8 cellular contexts compared by ENCODE assay signal in genomic region chr10:127694580-127695193, GRCh38. TPM values are rescaled to one million over a fixed set of nuclear protein-coding genes. Genes with fewer than 3 reads are reported as not detected.
DNase-seq lines count a peak whose midpoint lies in the region; ATAC-seq and TF ChIP-seq lines count a peak whose summit lies in the region.

No MANE protein-coding gene starts in this region.

- no peaks in the 10 kb centered on the region for H3K4me1 ChIP-seq in hepatocyte (ENCODE audit: insufficient read depth)
- H3K4me1 ChIP-seq in sigmoid colon, result no peaks in the 10 kb centered on the region

- H3K79me2 ChIP-seq in hepatocyte, result no peaks in the 10 kb centered on the region

- H3K4me3 ChIP-seq in hepatocyte, result no peak overlapping the region
- no peak overlapping the region for H3K4me3 ChIP-seq in sigmoid colon

- DNase-seq in stimulated activated CD4-positive, alpha-beta T cell treated with anti-CD3 and anti-CD28 coated beads, Interleukin-12 subunit alpha, Interleukin-12 subunit beta, amount 100 ng/mL, for 24 hours (ENCODE audit: low read depth in 2 of 2), result peak; percentile 1 to 36
- no peak for DNase-seq in stimulated activated CD4-positive, alpha-beta T cell treated with anti-CD3 and anti-CD28 coated beads, Interleukin-4, amount 100 ng/mL, for 1 hour
- DNase-seq in SK-MEL-5 (ENCODE audit: low read depth, low spot score) (peak; percentile 83), hepatocyte (ENCODE audit: low spot score) (peak; percentile 57), NCI-H510A treated with DMSO at 0.1 percent for 48 hours (lab: John Stamatoyannopoulos, UW) (no peak), sigmoid colon (no peak)

- H3K27me3 ChIP-seq in hepatocyte, result peaks cover 2% of the 10 kb centered on the region
- H3K27me3 ChIP-seq in sigmoid colon, result peaks cover 0 to 6% (median 0%) of the 10 kb centered on the region in 3 donors

- ATAC-seq in HG03460 (IDR thresholded peaks at IDR 0.05; ENCODE audit: unreplicated experiment) (peak; percentile 62), HG02763 (IDR thresholded peaks at IDR 0.05; ENCODE audit: unreplicated experiment) (no peak)

- TF ChIP-seq CTCF in hepatocyte (IDR thresholded peaks at IDR 0.05; ENCODE audit: poor library complexity), result peak; percentile 44
- no peak for TF ChIP-seq CTCF in sigmoid colon (IDR thresholded peaks at IDR 0.05)

- no peak for TF ChIP-seq POLR2A in sigmoid colon (IDR thresholded peaks at IDR 0.05)

- no peaks in the 10 kb centered on the region for H3K9me2 ChIP-seq in hepatocyte (replicated peaks; ENCODE audit: insufficient read depth)

- TF ChIP-seq EP300 in sigmoid colon (IDR thresholded peaks at IDR 0.05), result no peak

- H3K27ac ChIP-seq in hepatocyte (no peak overlapping the region), sigmoid colon (no peak overlapping the region)

- intact Hi-C loops in sigmoid colon (cut with DNase I), result no loop called here

- H3K36me3 ChIP-seq in hepatocyte (replicated peaks; ENCODE audit: insufficient read depth, low read depth) (no peaks in the 10 kb centered on the region), sigmoid colon (no peaks in the 10 kb centered on the region)

- WGBS in hepatocyte (ENCODE audit: low lambda C conversion rate, missing lambda C conversion rate), result 40% methylated on average over 8 of the region's 8 CpGs
- WGBS in sigmoid colon, 2 donors, result 18 to 34% methylated on average over 8 of the region's 8 CpGs

- in situ Hi-C loops in SK-MEL-5 (cut with HindIII; ENCODE audit: low pct_unique_long_range_greater_than_20kb, low sequenced_read_pairs), result no loop called here

- no peaks in the 10 kb centered on the region for H4K20me1 ChIP-seq in hepatocyte (ENCODE audit: insufficient read depth, poor library complexity, severe bottlenecking)

- H2AFZ ChIP-seq in hepatocyte, result no peak overlapping the region

- no peaks in the 10 kb centered on the region for H3K9me3 ChIP-seq in hepatocyte (ENCODE audit: low read depth)
- no peaks in the 10 kb centered on the region for H3K9me3 ChIP-seq in sigmoid colon

- H3K4me2 ChIP-seq in hepatocyte, result peak overlapping the region; percentile 54

RNA-seq across cellular contexts. Expression of gene FOXI2, which starts 42.3 kb away (rescaled TPM):
- not detected in 2 replicates for total RNA-seq in SK-MEL-5 (2014; rRNA removed; shearing (Covaris generic))
- not detected in 2 replicates for polyA plus RNA-seq in SK-MEL-5 (2015; cell fraction: cytosol; rRNA removed)
- polyA plus RNA-seq in SK-MEL-5 (2015; cell fraction: nucleus; rRNA removed), result not detected in 2 replicates
- total RNA-seq in hepatocyte (not detected in 2 replicates), sigmoid colon (under 1 TPM in 1 of 4 donors, not detected in 3; 0.36 TPM)
- polyA plus RNA-seq in hepatocyte (not detected in 2 replicates), sigmoid colon (under 1 TPM in 1 of 3 donors, not detected in 2; 0.15 TPM)

Comparison
In these comparisons a context has a peak if more than half of its experiments do, and no peak if none do; other contexts are left out.
1. DNase-seq: peak in stimulated activated CD4-positive, alpha-beta T cell treated with anti-CD3 and anti-CD28 coated beads, Interleukin-12 subunit alpha, Interleukin-12 subunit beta, amount 100 ng/mL, for 24 hours (2 of 2), SK-MEL-5 (single experiment) and hepatocyte (single experiment); none in stimulated activated CD4-positive, alpha-beta T cell treated with anti-CD3 and anti-CD28 coated beads, Interleukin-4, amount 100 ng/mL, for 1 hour (single experiment), NCI-H510A treated with DMSO at 0.1 percent for 48 hours (single experiment) and sigmoid colon (single experiment).